Comparison of ENCODE assay signal across 13 cellular contexts in genomic region chr10:74289956-74290355, GRCh38.
A peak's percentile ranks its signal among the peaks of the same experiment; 100 is the strongest.
DNase-seq lines count a peak whose midpoint lies in the region; ATAC-seq and TF ChIP-seq lines count a peak whose summit lies in the region.
"Had no signal": no experiment of that assay in that cellular context is flagged by ENCODE, and none has a peak within 500 bp of the region (broad histone marks: within the 10 kb centered on the region; RNA-seq: fewer than 3 reads in every experiment).

No MANE protein-coding gene starts in this region.

- peaks cover 46% of the 10 kb centered on the region for H3K4me1 ChIP-seq in ACC112 (ENCODE audit: control insufficient read depth, insufficient read depth, low read length, unreplicated experiment)

- peaks cover 29% of the 10 kb centered on the region for H3K4me1 Mint-ChIP-seq in nephron progenitor cell

- no peaks in the 10 kb centered on the region for H3K27me3 Mint-ChIP-seq in nephron progenitor cell (ENCODE audit: low read depth, poor library complexity)
- H3K27me3 Mint-ChIP-seq: CD8-positive, alpha-beta memory T cell; central memory CD8-positive, alpha-beta T cell had no signal

- TF ChIP-seq CTCF in coronary artery (IDR thresholded peaks at IDR 0.05) = no peak
- no peak for TF ChIP-seq CTCF in nephron progenitor cell (IDR thresholded peaks at IDR 0.05)

- peak overlapping the region; percentile 58 for H3K27ac ChIP-seq in ACC112 (ENCODE audit: low read depth, low read length)
- H3K27ac ChIP-seq in coronary artery = peak overlapping the region; percentile 19 to 63
- H3K27ac ChIP-seq: HL-60 had no signal

- no peaks in the 10 kb centered on the region for H3K27me3 ChIP-seq in ACC112 (ENCODE audit: insufficient read depth, low read length)

- H3K4me3 Mint-ChIP-seq in nephron progenitor cell = no peak overlapping the region
- H3K4me3 Mint-ChIP-seq: CD8-positive, alpha-beta memory T cell; central memory CD8-positive, alpha-beta T cell had no signal

- no peak for ATAC-seq in HG03469 (IDR thresholded peaks at IDR 0.05; ENCODE audit: unreplicated experiment)
- no peak for ATAC-seq in HG02885 (IDR thresholded peaks at IDR 0.05; ENCODE audit: poor library complexity, unreplicated experiment)
- no peak for ATAC-seq in GM18511 (IDR thresholded peaks at IDR 0.05; ENCODE audit: unreplicated experiment)

- H3K9me3 Mint-ChIP-seq in nephron progenitor cell = no peaks in the 10 kb centered on the region
- H3K9me3 Mint-ChIP-seq: central memory CD8-positive, alpha-beta T cell had no signal

- peaks cover 20% of the 10 kb centered on the region for H3K79me2 ChIP-seq in ACC112 (ENCODE audit: control insufficient read depth, insufficient read depth, low read length, unreplicated experiment)

- peak; percentile 33 for DNase-seq in HCEC 1CT
- no peak for DNase-seq in coronary artery (ENCODE audit: low spot score)
- DNase-seq in nephron progenitor cell = no peak
- DNase-seq in DMS53 (lab: John Stamatoyannopoulos, UW) = no peak
- DNase-seq: activated CD8-positive, alpha-beta memory T cell treated with anti-CD3 and anti-CD28 coated beads, Interleukin-2, amount 50 U/mL, for 4 hours; CD8-positive, alpha-beta memory T cell; NCI-H1092 treated with DMSO at 0.1 percent for 48 hours had no signal

- 0 out of 2 replicates have a peak, but pooled peaks cover 3% of the 10 kb centered on the region for H3K36me3 ChIP-seq in ACC112 (ENCODE audit: insufficient read depth, low read length)

- H3K36me3 Mint-ChIP-seq in nephron progenitor cell (ENCODE audit: low read depth) = no peaks in the 10 kb centered on the region

- H3K4me3 ChIP-seq in ACC112 (ENCODE audit: low read depth, low read length) (peak overlapping the region; percentile 49), coronary artery (peak overlapping the region; percentile 0)

- H3K27ac Mint-ChIP-seq in nephron progenitor cell = peak overlapping the region; percentile 52

- H2AFZ ChIP-seq in ACC112 (ENCODE audit: low read length, unreplicated experiment) = peak overlapping the region; percentile 19
